21 cellular contexts compared by ENCODE assay signal in genomic region chr18:28804512-28805214, GRCh38.
"Had no signal": no experiment of that assay in that cellular context is flagged by ENCODE, and none has a peak within 500 bp of the region (broad histone marks: within the 10 kb centered on the region; RNA-seq: fewer than 3 reads in every experiment).

No MANE protein-coding gene starts in this region.

- H3K4me1 ChIP-seq: testis, vagina had no signal

- H3K27ac ChIP-seq: testis, vagina had no signal

- H3K36me3 ChIP-seq: vagina had no signal

- H3K9me3 ChIP-seq: testis, vagina had no signal

- H3K4me3 ChIP-seq: testis, vagina had no signal

- ATAC-seq: activated naive CD8-positive, alpha-beta T cell treated with anti-CD3 and anti-CD28 coated beads, Interleukin-2, amount 50 U/mL, for 24 hours; activated T-cell treated with anti-CD3 and anti-CD28 coated beads, Interleukin-2, amount 50 U/mL, for 72 hours; T-cell had no signal

- DNase-seq: activated CD4-positive, alpha-beta memory T cell treated with anti-CD3 and anti-CD28 coated beads for 36 hours; activated CD4-positive, alpha-beta T cell treated with anti-CD3 and anti-CD28 coated beads for 4 hours; activated CD4-positive, CD25-positive, alpha-beta regulatory T cell; activated effector memory CD4-positive, alpha-beta T cell treated with anti-CD3 and anti-CD28 coated beads, Interleukin-2, amount 50 U/mL, for 16 hours; activated naive CD4-positive, alpha-beta T cell treated with anti-CD3 and anti-CD28 coated beads, Interleukin-2, amount 10 ng/mL, durations not matched to agents 7 days and 5 days; activated naive CD8-positive, alpha-beta T cell treated with anti-CD3 and anti-CD28 coated beads, Interleukin-2, amount 50 U/mL, for 24 hours; activated T-cell treated with anti-CD3 and anti-CD28 coated beads, Interleukin-2, amount 50 U/mL, for 72 hours; aorta; caudate nucleus; dermis blood vessel endothelial cell; effector CD8-positive, alpha-beta T cell; erythroblast; glutamatergic neuron; hypothalamus; occipital lobe; posterior cingulate gyrus; stimulated activated CD4-positive, alpha-beta T cell treated with anti-CD3 and anti-CD28 coated beads, Interleukin-4, amount 100 ng/mL, for 1 hour; stimulated activated naive CD4-positive, alpha-beta T cell; T-cell; testis had no signal
